Comparison of ENCODE assay signal across 8 cellular contexts in the genomic region with DNA sequence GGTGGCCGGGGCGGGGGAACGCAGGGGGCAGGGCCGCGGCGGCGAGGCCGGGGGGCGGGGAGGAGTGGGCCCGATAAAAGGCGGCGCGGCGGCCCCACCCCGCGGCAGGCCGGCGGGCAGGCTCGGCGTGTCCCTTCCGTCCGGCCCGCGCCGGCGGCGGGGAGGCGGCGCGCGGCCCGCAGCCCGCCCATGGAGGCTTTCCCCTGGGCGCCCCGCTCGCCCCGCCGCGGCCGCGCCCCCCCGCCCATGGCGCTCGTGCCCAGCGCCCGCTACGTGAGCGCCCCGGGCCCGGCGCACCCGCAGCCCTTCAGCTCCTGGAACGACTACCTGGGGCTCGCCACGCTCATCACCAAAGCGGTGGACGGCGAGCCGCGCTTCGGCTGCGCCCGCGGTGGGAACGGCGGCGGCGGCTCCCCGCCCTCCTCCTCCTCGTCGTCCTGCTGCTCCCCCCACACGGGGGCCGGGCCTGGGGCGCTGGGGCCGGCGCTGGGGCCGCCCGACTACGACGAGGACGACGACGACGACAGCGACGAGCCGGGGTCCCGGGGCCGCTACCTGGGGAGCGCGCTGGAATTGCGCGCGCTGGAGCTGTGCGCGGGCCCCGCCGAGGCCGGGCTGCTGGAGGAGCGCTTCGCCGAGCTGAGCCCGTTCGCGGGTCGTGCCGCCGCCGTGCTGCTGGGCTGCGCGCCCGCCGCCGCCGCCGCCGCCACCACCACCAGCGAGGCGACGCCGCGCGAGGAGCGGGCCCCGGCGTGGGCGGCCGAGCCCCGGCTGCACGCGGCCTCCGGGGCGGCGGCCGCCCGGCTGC. TPM values are rescaled to one million over a fixed set of nuclear protein-coding genes. Genes with fewer than 3 reads are reported as not detected.
DNase-seq lines count a peak whose midpoint lies in the region; ATAC-seq and TF ChIP-seq lines count a peak whose summit lies in the region.

TSS of gene NANOS1 (plus strand) at position 102 of the 808 bp plus-strand sequence. CDS start at position 190, 88 bp downstream.

- peak within 1 kb of the TSS; percentile 48 for H3K4me3 Mint-ChIP-seq in activated CD4-positive, alpha-beta T cell treated with anti-CD3 and anti-CD28 coated beads for 36 hours

- TF ChIP-seq POLR2A in testis (IDR thresholded peaks at IDR 0.05): no peak

- no peaks in the 10 kb centered on the region for H3K9me3 ChIP-seq in SK-N-MC (ENCODE audit: low read depth, low read length)
- no peaks in the 10 kb centered on the region for H3K9me3 ChIP-seq in testis

- no peak within 1 kb of the TSS for H3K9ac ChIP-seq in SK-N-MC (ENCODE audit: insufficient read length)

- H3K9me3 Mint-ChIP-seq in activated CD4-positive, alpha-beta T cell treated with anti-CD3 and anti-CD28 coated beads for 36 hours (ENCODE audit: low read depth): no peaks in the 10 kb centered on the region

- DNase-seq in activated CD4-positive, alpha-beta T cell treated with anti-CD3 and anti-CD28 coated beads for 36 hours: peak; percentile 45
- no peak for DNase-seq in activated CD4-positive, alpha-beta T cell treated with anti-CD3 and anti-CD28 coated beads for 1 hour
- DNase-seq in SK-N-MC (ENCODE audit: low read depth, low spot score) (no peak), mesenteric fat pad (ENCODE audit: low spot score) (no peak), testis (no peak), NOMO-1 (lab: John Stamatoyannopoulos, UW; ENCODE audit: unreplicated experiment in 2 of 2) (no peak)

- no peaks in the 10 kb centered on the region for H3K27me3 ChIP-seq in testis

- ATAC-seq in activated CD4-positive, alpha-beta T cell treated with anti-CD3 and anti-CD28 coated beads for 36 hours: peak; percentile 24
- peak; percentile 22 for ATAC-seq in HG03025 (IDR thresholded peaks at IDR 0.05; ENCODE audit: low FRiP score, unreplicated experiment)

- TF ChIP-seq CTCF in testis (IDR thresholded peaks at IDR 0.05): no peak

- no peaks in the 10 kb centered on the region for H3K4me1 ChIP-seq in testis

- whole genome bisulfite sequencing in testis, 2 donors: 0% methylated on average over 73 of the region's 136 CpGs; no CpG with 5 or more reads in 1 of the 2 donors

- H3K4me3 ChIP-seq in SK-N-MC (peak within 1 kb of the TSS; percentile 74), testis (peak within 1 kb of the TSS; percentile 55)

- peaks cover 11% of the 10 kb centered on the region; the same call in 1 of the 2 replicates for H3K36me3 ChIP-seq in SK-N-MC (ENCODE audit: insufficient read depth, low read length)
- H3K36me3 ChIP-seq in testis (ENCODE audit: low read depth, missing control alignments): no peaks in the 10 kb centered on the region

- intact Hi-C loops in activated CD4-positive, alpha-beta T cell treated with anti-CD3 and anti-CD28 coated beads for 36 hours (cut with DNase I, micrococcal nuclease): loop anchor here (1.0 to 10.0 kb wide), 5 partner anchors 42 to 463 kb away; partner anchors contain the start of gene DENND10 (in 1 of the 2)
- intact Hi-C loops in testis (cut with DNase I; ENCODE audit: low total_unique reads): no loop called here

- POLR2A ChIA-PET in activated CD4-positive, alpha-beta T cell treated with anti-CD3 and anti-CD28 coated beads for 36 hours (lab: Charles Lee): interaction anchor here (0.5 to 1.0 kb wide), 3 partner anchors 11 to 221 kb away, joined by 3 to 6 read pairs (median 3); no protein-coding TSS in a partner anchor

- CTCF ChIA-PET in activated CD4-positive, alpha-beta T cell treated with anti-CD3 and anti-CD28 coated beads for 36 hours (lab: Charles Lee): interaction anchor here (0.5 to 2.2 kb wide), 4 partner anchors 92 to 254 kb away, joined by 3 to 5 read pairs (median 4); no protein-coding TSS in a partner anchor

- peaks cover 25% of the 10 kb centered on the region for H3K36me3 Mint-ChIP-seq in activated CD4-positive, alpha-beta T cell treated with anti-CD3 and anti-CD28 coated beads for 36 hours (ENCODE audit: low read depth)

- H3K27me3 Mint-ChIP-seq in activated CD4-positive, alpha-beta T cell treated with anti-CD3 and anti-CD28 coated beads for 36 hours: no peaks in the 10 kb centered on the region

- H3K27ac ChIP-seq in SK-N-MC (no peak within 1 kb of the TSS), cingulate gyrus (ENCODE audit: low read depth, low read length) (peak within 1 kb of the TSS; percentile 19), testis (peak within 1 kb of the TSS in 1 of 2 donors; percentile 41)

- peaks cover 16% of the 10 kb centered on the region for H3K4me1 Mint-ChIP-seq in activated CD4-positive, alpha-beta T cell treated with anti-CD3 and anti-CD28 coated beads for 36 hours

- no peak within 1 kb of the TSS for H3K27ac Mint-ChIP-seq in activated CD4-positive, alpha-beta T cell treated with anti-CD3 and anti-CD28 coated beads for 36 hours

RNA-seq across cellular contexts. Expression of gene NANOS1, which starts in this region (rescaled TPM):
- under 1 TPM; 0.04 to 0.09 TPM for total RNA-seq in activated CD4-positive, alpha-beta T cell treated with anti-CD3 and anti-CD28 coated beads for 36 hours
- total RNA-seq in mesenteric fat pad: 54.3 TPM
- 1 to 10 TPM; 2.5 to 4.4 TPM for total RNA-seq in testis
- polyA plus RNA-seq in testis (ENCODE audit: insufficient read depth, low read depth, low replicate concordance): 3.8 TPM

Comparison
In these comparisons a context has a peak if more than half of its experiments do, and no peak if none do; other contexts are left out.
1. RNA of gene NANOS1 (total RNA-seq): 54.3 TPM in mesenteric fat pad (single experiment); 2.5 to 4.4 TPM in testis and 0.04 to 0.09 TPM in activated CD4-positive, alpha-beta T cell treated with anti-CD3 and anti-CD28 coated beads for 36 hours; every median in the first group is over 10 times any median in the second.
2. Peak in DNase-seq and ATAC-seq in activated CD4-positive, alpha-beta T cell treated with anti-CD3 and anti-CD28 coated beads for 36 hours; RNA of the gene not detected or under 1 TPM.